Comparison of ENCODE assay signal across 25 cellular contexts in genomic region chr7:151392002-151392401, GRCh38. TPM values are rescaled to one million over a fixed set of nuclear protein-coding genes. Genes with fewer than 3 reads are reported as not detected.
DNase-seq lines count a peak whose midpoint lies in the region; ATAC-seq, FAIRE-seq and TF ChIP-seq lines count a peak whose summit lies in the region.
"Had no signal": no experiment of that assay in that cellular context is flagged by ENCODE, and none has a peak within 500 bp of the region (broad histone marks: within the 10 kb centered on the region; RNA-seq: fewer than 3 reads in every experiment).

No MANE protein-coding gene starts in this region.

- no peak overlapping the region for H3K9ac ChIP-seq in kidney (ENCODE audit: low read length in 2 of 2)
- H3K9ac ChIP-seq: BLaER1 treated with 17β-estradiol and CSF1 and Interleukin-3, amounts not matched to agents 10 nM and 100 nM had no signal

- H3K9me3 ChIP-seq in kidney (ENCODE audit: control insufficient read depth in 1 of 2, low read length in 2 of 2) (no peaks in the 10 kb centered on the region), mucosa of descending colon (no peaks in the 10 kb centered on the region)
- H3K9me3 ChIP-seq: A549, BE2C, HAP-1 had no signal

- intact Hi-C loops in left ventricle myocardium superior (cut with micrococcal nuclease), result no loop called here
- intact Hi-C loops in Right ventricle myocardium superior (cut with DNase I), result no loop called here
- intact Hi-C loops in kidney (cut with DNase I), result no loop called here
- intact Hi-C loops in mucosa of descending colon (cut with DNase I, micrococcal nuclease), result no loop called here

- no peak for FAIRE-seq in kidney (lab: Jason Lieb, UNC)
- FAIRE-seq: A549, D721Med, GM12878, H54 had no signal

- no peak for TF ChIP-seq CTCF in kidney (IDR thresholded peaks at IDR 0.05; ENCODE audit: borderline replicate concordance, extremely low read depth, insufficient read depth)
- no peak for TF ChIP-seq CTCF in mucosa of descending colon (IDR thresholded peaks at IDR 0.05)

- no peaks in the 10 kb centered on the region for H3K36me3 ChIP-seq in kidney (ENCODE audit: control insufficient read depth in 1 of 2, insufficient read depth in 2 of 2, low read length in 2 of 2)
- H3K36me3 ChIP-seq in mucosa of descending colon (ENCODE audit: low read depth), result no peaks in the 10 kb centered on the region
- H3K36me3 ChIP-seq: BE2C; BLaER1 treated with 17β-estradiol and CSF1 and Interleukin-3, amounts not matched to agents 10 nM and 100 nM; HAP-1 had no signal

- no peak for ATAC-seq in left ventricle myocardium superior
- no peak for ATAC-seq in Right ventricle myocardium superior (ENCODE audit: poor library complexity)
- ATAC-seq in mucosa of descending colon, result no peak
- no peak for ATAC-seq in GM21619 (IDR thresholded peaks at IDR 0.05; ENCODE audit: unreplicated experiment)
- no peak for ATAC-seq in HG02610 (IDR thresholded peaks at IDR 0.05; ENCODE audit: unreplicated experiment)
- ATAC-seq: A549, GM12878 had no signal

- no peak overlapping the region for H3K27ac ChIP-seq in kidney (ENCODE audit: low read depth in 2 of 2, low read length in 2 of 2)
- H3K27ac ChIP-seq: BLaER1 treated with 17β-estradiol and CSF1 and Interleukin-3, amounts not matched to agents 10 nM and 100 nM had no signal

- H3K4me1 ChIP-seq in kidney (ENCODE audit: control insufficient read depth in 1 of 2, insufficient read depth in 1 of 2, low read depth in 1 of 2, low read length in 2 of 2) (no peaks in the 10 kb centered on the region), mucosa of descending colon (ENCODE audit: low read depth) (no peaks in the 10 kb centered on the region)
- H3K4me1 ChIP-seq: BE2C, HAP-1 had no signal

- DNase-seq in left ventricle myocardium superior, result peak; percentile 13
- no peak for DNase-seq in Right ventricle myocardium superior
- peak; percentile 64 for DNase-seq in kidney
- peak in 2 of 3 donors; percentile 7 to 48 for DNase-seq in mucosa of descending colon
- DNase-seq in activated CD4-positive, alpha-beta T cell treated with anti-CD3 and anti-CD28 coated beads, Interleukin-2, amount 50 U/mL, for 4 hours, result no peak
- DNase-seq: 8988T; ACHN; AML-193; BE2C; CD4-positive, alpha-beta T cell; DMS 273 treated with DMSO at 0.1 percent for 48 hours; DMS79; EL; GDM1; GOT3 had no signal

- H3K4me3 ChIP-seq in kidney (ENCODE audit: low read length in 2 of 2), result no peak overlapping the region
- H3K4me3 ChIP-seq in mucosa of descending colon, result no peak overlapping the region
- H3K4me3 ChIP-seq: A549; BLaER1 treated with 17β-estradiol and CSF1 and Interleukin-3, amounts not matched to agents 10 nM and 100 nM; GM12878; HAP-1 had no signal

RNA-seq across cellular contexts. Expression of gene WDR86, which starts 17.8 kb away (rescaled TPM):
- total RNA-seq in left ventricle myocardium superior, result 0.37 TPM
- 0.48 TPM for total RNA-seq in Right ventricle myocardium superior
- 5.9 TPM for total RNA-seq in kidney
- 1.8 TPM for polyA plus RNA-seq in kidney (ENCODE audit: insufficient read depth, low read depth, low replicate concordance)
- 10 to 100 TPM in 1 of 3 donors, 1 to 10 TPM in 1, under 1 TPM in 1; 0.38 to 16.6 (median 1.2) TPM for total RNA-seq in mucosa of descending colon
- total RNA-seq: GM12878 had no signal

RNA-seq across cellular contexts. Expression of gene CRYGN, which starts 47.9 kb away (rescaled TPM):
- total RNA-seq in left ventricle myocardium superior (not detected), Right ventricle myocardium superior (0.43 TPM), kidney (0.22 TPM), mucosa of descending colon (under 1 TPM in 1 of 3 donors, not detected in 2; 0.51 TPM)
- not detected for polyA plus RNA-seq in kidney (ENCODE audit: insufficient read depth, low read depth, low replicate concordance)
- total RNA-seq: CD8-positive, alpha-beta memory T cell; GM12878 had no signal
- polyA plus RNA-seq: A549, CD14-positive monocyte, GM12878 had no signal

RNA-seq across cellular contexts. Expression of gene NUB1, which starts 50.4 kb away (rescaled TPM):
- total RNA-seq in left ventricle myocardium superior (36.5 TPM), Right ventricle myocardium superior (30.8 TPM), kidney (51.8 TPM), mucosa of descending colon (10 to 100 TPM; 66.2 to 77.5 (median 76.9) TPM)
- 32.7 TPM for polyA plus RNA-seq in kidney (ENCODE audit: insufficient read depth, low read depth, low replicate concordance)

Comparison
In these comparisons a context has a peak if more than half of its experiments do, and no peak if none do; other contexts are left out.
1. DNase-seq: peak in left ventricle myocardium superior (single experiment), kidney (single experiment) and mucosa of descending colon (2 of 3); none in Right ventricle myocardium superior (single experiment) and activated CD4-positive, alpha-beta T cell treated with anti-CD3 and anti-CD28 coated beads, Interleukin-2, amount 50 U/mL, for 4 hours (0 of 2).